8 cellular contexts compared by ENCODE assay signal in the genomic region with DNA sequence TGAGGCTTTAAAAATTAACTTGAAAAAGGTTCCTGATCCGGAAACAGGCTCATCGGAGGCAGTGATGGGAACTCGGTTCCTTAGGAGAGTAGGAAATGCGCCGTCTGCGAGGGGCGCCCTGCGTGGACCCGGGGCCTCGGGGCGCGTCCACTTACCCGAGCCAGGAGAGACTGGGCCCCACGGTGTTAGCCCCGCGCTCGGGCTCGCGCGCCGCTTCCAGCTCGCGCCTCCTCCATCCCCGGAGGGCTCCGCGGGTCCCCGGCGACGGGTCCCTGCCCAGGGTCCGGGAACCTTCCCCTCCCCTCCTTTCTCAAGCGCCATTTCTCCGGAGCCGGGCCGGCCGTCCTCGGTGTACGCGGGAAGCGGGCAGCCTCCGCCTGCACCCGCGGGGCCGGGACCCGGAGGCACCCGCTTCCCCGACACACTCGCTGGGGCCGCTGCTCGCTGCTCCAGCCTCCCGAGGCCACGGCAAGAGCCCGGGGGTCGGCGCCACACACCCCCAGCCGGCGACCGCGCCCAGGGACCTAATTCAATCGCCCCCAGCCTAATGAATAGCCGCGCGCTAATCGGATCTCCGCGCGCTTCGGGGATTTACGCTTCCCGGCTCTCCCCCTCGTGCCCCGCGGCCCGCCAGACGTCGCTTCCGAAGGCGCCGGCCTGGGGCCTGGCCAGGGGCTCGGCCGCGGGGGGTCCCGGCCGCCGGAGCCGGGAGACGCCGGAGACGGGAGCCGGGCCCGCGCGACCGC. TPM values are rescaled to one million over a fixed set of nuclear protein-coding genes. Genes with fewer than 3 reads are reported as not detected.
DNase-seq lines count a peak whose midpoint lies in the region; ATAC-seq and TF ChIP-seq lines count a peak whose summit lies in the region.

No MANE protein-coding gene starts in this region.

- no peaks in the 10 kb centered on the region for H3K36me3 ChIP-seq in heart left ventricle
- peaks cover 0 to 11% of the 10 kb centered on the region in 2 experiments for H3K36me3 ChIP-seq in mesenchymal stem cell (ENCODE audit: control insufficient read depth in 1 of 2, insufficient read depth in 2 of 2, low read depth in 1 of 2, low read length in 2 of 2)
- H3K36me3 ChIP-seq in vagina: no peaks in the 10 kb centered on the region

- peak overlapping the region; percentile 82 to 87 for H3K4ac ChIP-seq in mesenchymal stem cell (ENCODE audit: low read depth in 1 of 2, low read length in 2 of 2)

- H2BK120ac ChIP-seq in mesenchymal stem cell (ENCODE audit: low read depth, low read length): peak overlapping the region; percentile 98

- peak overlapping the region; percentile 87 to 96 for H3K23ac ChIP-seq in mesenchymal stem cell (ENCODE audit: low read length in 2 of 2)

- DNase-seq in heart left ventricle (peak in 1 of 5 donors; percentile 49), Right ventricle myocardium superior (no peak), caudate nucleus (lab: John Stamatoyannopoulos, UW) (peak in 13 of 61 donors; percentile 9 to 72 (median 38)), mesenchymal stem cell (no peak), vagina (ENCODE audit: extremely low spot score in 2 of 2) (no peak), HT-29 (ENCODE audit: low spot score) (no peak)

- H3K4me1 ChIP-seq in heart left ventricle (peaks cover 12 to 77% (median 45%) of the 10 kb centered on the region in 12 donors), mesenchymal stem cell (ENCODE audit: control insufficient read depth, insufficient read depth, low read depth, low read length) (peaks cover 41% of the 10 kb centered on the region), vagina (peaks cover 54% of the 10 kb centered on the region)

- no peaks in the 10 kb centered on the region for H3K9me3 ChIP-seq in heart left ventricle
- H3K9me3 ChIP-seq in mesenchymal stem cell (ENCODE audit: control insufficient read depth, low read length): no peaks in the 10 kb centered on the region
- H3K9me3 ChIP-seq in vagina: no peaks in the 10 kb centered on the region

- H4K8ac ChIP-seq in mesenchymal stem cell (ENCODE audit: low read length): peak overlapping the region; percentile 64

- peak overlapping the region; percentile 88 for H3K9ac ChIP-seq in mesenchymal stem cell (ENCODE audit: low read length)

- no peak for ATAC-seq in heart left ventricle
- ATAC-seq in Right ventricle myocardium superior (ENCODE audit: poor library complexity): no peak
- ATAC-seq in HG02759 (IDR thresholded peaks at IDR 0.05; ENCODE audit: unreplicated experiment): no peak
- no peak for ATAC-seq in GM18867 (IDR thresholded peaks at IDR 0.05; ENCODE audit: unreplicated experiment)

- intact Hi-C loops in heart left ventricle (cut with DNase I): loop anchor here in 4 of 10 donors (2.0 to 10.0 kb wide), 5 partner anchors 89 to 122 kb away; a partner anchor contains a TSS
- intact Hi-C loops in Right ventricle myocardium superior (cut with DNase I): loop anchor here (5.0 kb wide), 1 partner anchor 96 kb away; a partner anchor contains a TSS
- intact Hi-C loops in vagina (cut with DNase I): no loop called here

- H2AFZ ChIP-seq in mesenchymal stem cell (ENCODE audit: low read depth, low read length): no peak overlapping the region

- peaks cover 25% of the 10 kb centered on the region for H3K79me1 ChIP-seq in mesenchymal stem cell (replicated peaks; ENCODE audit: low read length, poor library complexity, severe bottlenecking)

- H4K91ac ChIP-seq in mesenchymal stem cell (ENCODE audit: low read length): peak overlapping the region; percentile 75

- peaks cover 0 to 10% (median 0%) of the 10 kb centered on the region in 9 donors for H3K27me3 ChIP-seq in heart left ventricle
- no peaks in the 10 kb centered on the region for H3K27me3 ChIP-seq in mesenchymal stem cell (ENCODE audit: control insufficient read depth in 1 of 2, insufficient read depth in 1 of 2, low read length in 2 of 2)
- H3K27me3 ChIP-seq in vagina: no peaks in the 10 kb centered on the region

- H2BK15ac ChIP-seq in mesenchymal stem cell (ENCODE audit: low read depth, poor library complexity, severe bottlenecking): peak overlapping the region; percentile 95

- TF ChIP-seq POLR2A in heart left ventricle (IDR thresholded peaks at IDR 0.05) (no peak), vagina (IDR thresholded peaks at IDR 0.05) (no peak)

- H3K14ac ChIP-seq in mesenchymal stem cell (ENCODE audit: low read length in 2 of 2): peak overlapping the region; percentile 53 to 86

- 1% methylated on average over 47 to 93 of the region's 93 CpGs for WGBS in heart left ventricle, 4 donors
- under 1% methylated on average over 72 of the region's 93 CpGs for WGBS in mesenchymal stem cell

- H2AK5ac ChIP-seq in mesenchymal stem cell (ENCODE audit: low read length, severe bottlenecking): peak overlapping the region; percentile 45

- H2BK5ac ChIP-seq in mesenchymal stem cell (ENCODE audit: low read depth, low read length, poor library complexity, severe bottlenecking): peak overlapping the region; percentile 94

- H3K27ac ChIP-seq in heart left ventricle: peak overlapping the region; percentile 95 to 100 (median 98)
- peak overlapping the region; percentile 74 for H3K27ac ChIP-seq in caudate nucleus (ENCODE audit: low read depth, low read length)
- H3K27ac ChIP-seq in mesenchymal stem cell (ENCODE audit: low read length, poor library complexity, severe bottlenecking): no peak overlapping the region
- peak overlapping the region; percentile 95 for H3K27ac ChIP-seq in vagina

- H3K4me3 ChIP-seq in heart left ventricle: peak overlapping the region; percentile 75 to 95 (median 85)
- H3K4me3 ChIP-seq in mesenchymal stem cell (ENCODE audit: insufficient read depth in 1 of 2, low read depth in 1 of 2, low read length in 2 of 2): peak overlapping the region; percentile 70 to 81
- peak overlapping the region; percentile 78 for H3K4me3 ChIP-seq in vagina

- H2BK12ac ChIP-seq in mesenchymal stem cell (ENCODE audit: low read length in 2 of 2): peak overlapping the region; percentile 23 to 68

- peak overlapping the region; percentile 98 to 99 for H3K18ac ChIP-seq in mesenchymal stem cell (ENCODE audit: low read depth in 1 of 2, low read length in 2 of 2)

- H3K4me2 ChIP-seq in mesenchymal stem cell (ENCODE audit: low read length, poor library complexity, severe bottlenecking): peak overlapping the region; percentile 86

- peak in 1 of 12 donors; percentile 10 for TF ChIP-seq CTCF in heart left ventricle (IDR thresholded peaks at IDR 0.05)
- no peak for TF ChIP-seq CTCF in vagina (IDR thresholded peaks at IDR 0.05)

RNA-seq across cellular contexts. Expression of a gene that starts 2.2 kb away (rescaled TPM):
- 10 to 100 TPM in 3 of 9 donors, 1 to 10 TPM in 6; 6.0 to 19.6 (median 9.3) TPM for total RNA-seq in heart left ventricle
- polyA plus RNA-seq in heart left ventricle: 1 to 10 TPM; 7.6 to 8.5 TPM
- total RNA-seq in Right ventricle myocardium superior: 8.0 TPM
- 8.3 TPM for polyA plus RNA-seq in mesenchymal stem cell (2013, experiment 1 of 2)
- 8.6 TPM for polyA plus RNA-seq in mesenchymal stem cell (2013, experiment 2 of 2)
- 9.1 TPM for total RNA-seq in vagina
- total RNA-seq in HT-29 (2014; rRNA removed; shearing (Covaris generic)): 10.4 and 11.6 TPM in 2 replicates
